Comparison of ENCODE assay signal across 2 cellular contexts in genomic region chr1:157505481-157506272, GRCh38.
TF ChIP-seq lines count a peak whose summit lies in the region.

No MANE protein-coding gene starts in this region.

TF ChIP-seq in SK-N-SH, 30 proteins besides CTCF, POLR2A, EP300 and RAD21 (continued from another document):
- TF ChIP-seq PBX3 (IDR thresholded peaks at IDR 0.05) (no peak), SIN3A (IDR thresholded peaks at IDR 0.05; ENCODE audit: borderline replicate concordance, low read depth, low read length) (no peak), TAF1 (IDR thresholded peaks at IDR 0.05; ENCODE audit: borderline replicate concordance, low read depth, low read length) (no peak), EZH2phosphoT487 (IDR thresholded peaks at IDR 0.05; ENCODE audit: borderline replicate concordance, low read depth) (no peak), POLR2AphosphoS5 (IDR thresholded peaks at IDR 0.05; ENCODE audit: low read depth, low read length) (no peak), IRF3 (IDR thresholded peaks at IDR 0.05; ENCODE audit: low read depth, low read length) (no peak), JUND (IDR thresholded peaks at IDR 0.05) (no peak), NRF1 (IDR thresholded peaks at IDR 0.05; ENCODE audit: low read depth, low read length) (no peak), FOXM1 (IDR thresholded peaks at IDR 0.05; ENCODE audit: low read depth) (no peak), TCF12 (IDR thresholded peaks at IDR 0.05) (no peak), ZBTB33 (IDR thresholded peaks at IDR 0.05; ENCODE audit: borderline replicate concordance, low read depth) (no peak), NFIC (IDR thresholded peaks at IDR 0.05; ENCODE audit: borderline replicate concordance) (no peak), RXRA (IDR thresholded peaks at IDR 0.05; ENCODE audit: borderline replicate concordance, low read depth) (no peak)
- TF ChIP-seq, protein P1, sequence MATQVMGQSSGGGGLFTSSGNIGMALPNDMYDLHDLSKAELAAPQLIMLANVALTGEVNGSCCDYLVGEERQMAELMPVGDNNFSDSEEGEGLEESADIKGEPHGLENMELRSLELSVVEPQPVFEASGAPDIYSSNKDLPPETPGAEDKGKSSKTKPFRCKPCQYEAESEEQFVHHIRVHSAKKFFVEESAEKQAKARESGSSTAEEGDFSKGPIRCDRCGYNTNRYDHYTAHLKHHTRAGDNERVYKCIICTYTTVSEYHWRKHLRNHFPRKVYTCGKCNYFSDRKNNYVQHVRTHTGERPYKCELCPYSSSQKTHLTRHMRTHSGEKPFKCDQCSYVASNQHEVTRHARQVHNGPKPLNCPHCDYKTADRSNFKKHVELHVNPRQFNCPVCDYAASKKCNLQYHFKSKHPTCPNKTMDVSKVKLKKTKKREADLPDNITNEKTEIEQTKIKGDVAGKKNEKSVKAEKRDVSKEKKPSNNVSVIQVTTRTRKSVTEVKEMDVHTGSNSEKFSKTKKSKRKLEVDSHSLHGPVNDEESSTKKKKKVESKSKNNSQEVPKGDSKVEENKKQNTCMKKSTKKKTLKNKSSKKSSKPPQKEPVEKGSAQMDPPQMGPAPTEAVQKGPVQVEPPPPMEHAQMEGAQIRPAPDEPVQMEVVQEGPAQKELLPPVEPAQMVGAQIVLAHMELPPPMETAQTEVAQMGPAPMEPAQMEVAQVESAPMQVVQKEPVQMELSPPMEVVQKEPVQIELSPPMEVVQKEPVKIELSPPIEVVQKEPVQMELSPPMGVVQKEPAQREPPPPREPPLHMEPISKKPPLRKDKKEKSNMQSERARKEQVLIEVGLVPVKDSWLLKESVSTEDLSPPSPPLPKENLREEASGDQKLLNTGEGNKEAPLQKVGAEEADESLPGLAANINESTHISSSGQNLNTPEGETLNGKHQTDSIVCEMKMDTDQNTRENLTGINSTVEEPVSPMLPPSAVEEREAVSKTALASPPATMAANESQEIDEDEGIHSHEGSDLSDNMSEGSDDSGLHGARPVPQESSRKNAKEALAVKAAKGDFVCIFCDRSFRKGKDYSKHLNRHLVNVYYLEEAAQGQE (IDR thresholded peaks at IDR 0.05; ENCODE audit: low read depth, low read length) = no peak

TF ChIP-seq in endothelial cell of umbilical vein, 7 proteins besides CTCF, POLR2A, EP300 and RAD21 (continued from another document):
- no peak for TF ChIP-seq FOS (IDR thresholded peaks at IDR 0.05; ENCODE audit: borderline replicate concordance, insufficient read depth, low read length)
